In genomic region chr6:127483399-127484055, GRCh38 we compare ENCODE assay signal across 9 cellular contexts. TPM values are rescaled to one million over a fixed set of nuclear protein-coding genes. Genes with fewer than 3 reads are reported as not detected.
A peak's percentile ranks its signal among the peaks of the same experiment; 100 is the strongest.
DNase-seq lines count a peak whose midpoint lies in the region; ATAC-seq and TF ChIP-seq lines count a peak whose summit lies in the region.
"Had no signal": no experiment of that assay in that cellular context is flagged by ENCODE, and none has a peak within 500 bp of the region (broad histone marks: within the 10 kb centered on the region; RNA-seq: fewer than 3 reads in every experiment).

No MANE protein-coding gene starts in this region.

- H3K36me3 ChIP-seq in BLaER1 treated with 17β-estradiol and CSF1 and Interleukin-3, amounts not matched to agents 10 nM and 100 nM, result no peaks in the 10 kb centered on the region
- H3K36me3 ChIP-seq in endodermal cell (ENCODE audit: control insufficient read depth, insufficient read depth, low read length) (no peaks in the 10 kb centered on the region), spleen (no peaks in the 10 kb centered on the region)

- H3K4me3 ChIP-seq in BLaER1 treated with 17β-estradiol and CSF1 and Interleukin-3, amounts not matched to agents 10 nM and 100 nM, result peak overlapping the region in 3 of 10 experiments; percentile 17 to 29 (median 17); a peak in 2 of 20 replicates
- no peak overlapping the region for H3K4me3 ChIP-seq in endodermal cell (ENCODE audit: low read length)
- H3K4me3 ChIP-seq in spleen, result peak overlapping the region in 3 of 8 donors; percentile 5 to 37 (median 16)

- no peak overlapping the region for H3K9ac ChIP-seq in BLaER1 treated with 17β-estradiol and CSF1 and Interleukin-3, amounts not matched to agents 10 nM and 100 nM
- H3K9ac ChIP-seq in endodermal cell (ENCODE audit: extremely low read depth, low read length, poor library complexity, severe bottlenecking), result no peak overlapping the region

- no peaks in the 10 kb centered on the region for H3K9me3 ChIP-seq in BLaER1 treated with 17β-estradiol and CSF1 and Interleukin-3, amounts not matched to agents 10 nM and 100 nM (replicated peaks in 1 of 11)
- H3K9me3 ChIP-seq in endodermal cell (ENCODE audit: control insufficient read depth, low read length) (no peaks in the 10 kb centered on the region), spleen (no peaks in the 10 kb centered on the region)

- no peak for TF ChIP-seq POLR2A in spleen (IDR thresholded peaks at IDR 0.05)

- peak overlapping the region; percentile 30 to 79 (median 58) for H3K4me2 ChIP-seq in BLaER1 treated with 17β-estradiol and CSF1 and Interleukin-3, amounts not matched to agents 10 nM and 100 nM

- DNase-seq in endodermal cell (peak; percentile 60), spleen (no peak), NCI-H1694 (lab: John Stamatoyannopoulos, UW) (no peak), SKM-1 treated with dmso at 0.1 percent for 144 hours (lab: John Stamatoyannopoulos, UW; ENCODE audit: unreplicated experiment) (no peak)
- DNase-seq: activated CD4-positive, CD25-positive, alpha-beta regulatory T cell treated with anti-CD3 and anti-CD28 coated beads, Interleukin-2, amount 50 U/mL, for 72 hours had no signal

- WGBS in endodermal cell (ENCODE audit: insufficient coverage in 1 of 2, insufficient read length in 1 of 2), 2 experiments, result 54% methylated on average over 3 of the region's 5 CpGs; no CpG with 5 or more reads in 1 of the 2 experiments
- WGBS in spleen, 5 donors, result 81 to 92% (median 87%) methylated on average over 5 of the region's 5 CpGs

- H4K20me1 ChIP-seq in BLaER1 treated with 17β-estradiol and CSF1 and Interleukin-3, amounts not matched to agents 10 nM and 100 nM, result no peaks in the 10 kb centered on the region

- intact Hi-C loops in spleen (cut with DNase I; ENCODE audit: low total_unique reads), result no loop called here

- no peaks in the 10 kb centered on the region for H3K27me3 Mint-ChIP-seq in endodermal cell (ENCODE audit: insufficient read depth)

- ATAC-seq in GM21515 (IDR thresholded peaks at IDR 0.05; ENCODE audit: unreplicated experiment) (peak; percentile 5), HG03571 (IDR thresholded peaks at IDR 0.05; ENCODE audit: unreplicated experiment) (peak; percentile 16), HG03565 (IDR thresholded peaks at IDR 0.05; ENCODE audit: unreplicated experiment) (no peak)

- peak overlapping the region; percentile 44 for H3K27ac Mint-ChIP-seq in endodermal cell

- TF ChIP-seq CTCF in endodermal cell (conservative IDR thresholded peaks at IDR 0.05), result no peak
- TF ChIP-seq CTCF in spleen (IDR thresholded peaks at IDR 0.05 in 8 of 11, conservative IDR thresholded peaks at IDR 0.05 in 3 of 11), result no peak

- no peaks in the 10 kb centered on the region for H3K27me3 ChIP-seq in BLaER1 treated with 17β-estradiol and CSF1 and Interleukin-3, amounts not matched to agents 10 nM and 100 nM
- H3K27me3 ChIP-seq in endodermal cell (ENCODE audit: control insufficient read depth, insufficient read depth, low read length, poor library complexity, severe bottlenecking) (no peaks in the 10 kb centered on the region), spleen (replicated peaks in 1 of 7) (no peaks in the 10 kb centered on the region)

- no peaks in the 10 kb centered on the region for H3K9me3 Mint-ChIP-seq in endodermal cell

- H3K36me3 Mint-ChIP-seq in endodermal cell (ENCODE audit: low read depth), result no peaks in the 10 kb centered on the region

- H3K4me1 ChIP-seq in BLaER1 treated with 17β-estradiol and CSF1 and Interleukin-3, amounts not matched to agents 10 nM and 100 nM, result peaks cover 6 to 16% (median 12%) of the 10 kb centered on the region in 10 experiments; a peak in 17 of 20 replicates
- H3K4me1 ChIP-seq in endodermal cell (ENCODE audit: control insufficient read depth, insufficient read depth, low read length) (no peaks in the 10 kb centered on the region), spleen (peaks cover 0 to 17% (median 9%) of the 10 kb centered on the region in 6 donors)

- peak overlapping the region in 1 of 11 experiments; percentile 26; a peak in 1 of 22 replicates for H3K27ac ChIP-seq in BLaER1 treated with 17β-estradiol and CSF1 and Interleukin-3, amounts not matched to agents 10 nM and 100 nM
- H3K27ac ChIP-seq in endodermal cell (ENCODE audit: low read depth, low read length) (peak overlapping the region; percentile 2), spleen (peak overlapping the region in 2 of 8 donors; percentile 52 to 56)

- no peak overlapping the region for H3K4me3 Mint-ChIP-seq in endodermal cell

- peaks cover 2% of the 10 kb centered on the region for H3K4me1 Mint-ChIP-seq in endodermal cell

RNA-seq across cellular contexts. Expression of gene KIAA0408, which starts 24.3 kb away (rescaled TPM):
- under 1 TPM; 0.64 to 0.84 TPM for total RNA-seq in endodermal cell
- 18.0 TPM for polyA plus RNA-seq in endodermal cell (2013, experiment 1 of 2)
- 16.9 TPM for polyA plus RNA-seq in endodermal cell (2013, experiment 2 of 2)
- 1 to 10 TPM; 2.4 to 6.6 (median 2.5) TPM for total RNA-seq in spleen
- 1 to 10 TPM in 2 of 3 donors, under 1 TPM in 1; 0.65 to 2.7 (median 1.1) TPM for polyA plus RNA-seq in spleen
